ENCODE assay signal across 8 cellular contexts in the genomic region with DNA sequence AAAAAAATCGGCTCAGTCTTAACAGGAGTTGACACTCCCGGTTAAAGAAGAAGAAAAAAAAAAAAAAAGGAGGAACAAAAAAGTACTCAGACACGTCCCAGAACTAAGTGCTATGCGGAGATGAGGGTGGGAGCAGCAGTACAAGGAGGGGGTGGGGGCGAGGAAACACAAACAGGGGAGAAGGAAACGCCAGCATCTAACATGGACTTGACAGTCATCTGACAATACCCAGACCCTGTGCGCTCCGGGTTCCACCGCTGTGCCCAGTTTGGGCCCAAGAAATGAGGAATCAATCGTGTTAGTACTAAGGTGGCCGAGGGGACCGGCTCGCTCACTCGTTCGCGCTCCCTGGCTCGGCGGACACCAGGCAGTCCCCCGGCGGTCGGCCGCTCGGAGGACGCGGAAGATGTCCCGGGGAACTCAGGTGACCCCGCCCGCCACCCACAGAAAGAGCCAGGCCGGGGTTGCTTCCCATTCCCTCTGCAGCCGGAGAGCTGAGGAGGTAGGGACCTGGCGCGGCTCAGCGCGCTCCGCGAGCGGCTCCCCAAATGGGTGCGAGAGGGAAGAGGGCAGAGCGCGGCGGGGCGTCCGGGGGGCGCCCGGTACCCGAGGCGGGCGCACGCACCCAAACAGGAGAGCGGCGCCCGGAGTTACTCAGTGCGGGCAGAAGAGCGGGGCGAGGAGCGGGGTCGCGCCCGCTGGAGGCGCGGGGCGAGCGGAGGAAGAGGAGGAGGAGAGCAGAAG. TPM values are rescaled to one million over a fixed set of nuclear protein-coding genes. Genes with fewer than 3 reads are reported as not detected.
DNase-seq lines count a peak whose midpoint lies in the region; ATAC-seq and TF ChIP-seq lines count a peak whose summit lies in the region.

No MANE protein-coding gene starts in this region.

- H3K9me3 ChIP-seq in SJCRH30 (replicated peaks) (no peaks in the 10 kb centered on the region), esophagus muscularis mucosa (no peaks in the 10 kb centered on the region)

- DNase-seq in Caki2 (ENCODE audit: low read depth) (peak; percentile 54), SJCRH30 (peak; percentile 66 to 69), esophagus muscularis mucosa (ENCODE audit: extremely low spot score) (no peak), neural crest cell (ENCODE audit: low read depth, low spot score) (no peak), NCI-H187 treated with DMSO at 0.1 percent for 48 hours (lab: John Stamatoyannopoulos, UW) (no peak), GM10248 (ENCODE audit: extremely low spot score) (no peak)

- in situ Hi-C loops in Caki2 (cut with HindIII; ENCODE audit: low pct_unique_long_range_greater_than_20kb, low sequenced_read_pairs): no loop called here

- no peak overlapping the region for H3K27ac Mint-ChIP-seq in neural crest cell (ENCODE audit: unreplicated experiment)

- WGBS in esophagus muscularis mucosa: 2% methylated on average over 28 of the region's 63 CpGs

- H3K27ac ChIP-seq in SJCRH30 (peak overlapping the region; percentile 93), esophagus muscularis mucosa (replicated peaks in 1 of 4) (peak overlapping the region; percentile 93 to 99 (median 96))

- H3K36me3 Mint-ChIP-seq in neural crest cell (ENCODE audit: low read depth): no peaks in the 10 kb centered on the region

- no peak for ATAC-seq in GM19351 (IDR thresholded peaks at IDR 0.05; ENCODE audit: unreplicated experiment)
- ATAC-seq in GM18517 (IDR thresholded peaks at IDR 0.05; ENCODE audit: unreplicated experiment): no peak

- no peaks in the 10 kb centered on the region for H3K27me3 ChIP-seq in SJCRH30
- peaks cover 0 to 12% (median 0%) of the 10 kb centered on the region in 4 donors for H3K27me3 ChIP-seq in esophagus muscularis mucosa

- CTCF ChIA-PET in GM10248 (lab: Yijun Ruan, JAX): no interaction called here

- H3K27me3 Mint-ChIP-seq in neural crest cell (ENCODE audit: low read depth): peaks cover 80% of the 10 kb centered on the region

- POLR2A ChIA-PET in GM10248 (lab: Yijun Ruan, JAX): no interaction called here

- H3K4me1 ChIP-seq in SJCRH30 (peaks cover 31% of the 10 kb centered on the region), esophagus muscularis mucosa (peaks cover 21 to 74% (median 67%) of the 10 kb centered on the region in 4 donors)

- TF ChIP-seq EP300 in esophagus muscularis mucosa (IDR thresholded peaks at IDR 0.05): no peak

- TF ChIP-seq CTCF in esophagus muscularis mucosa (IDR thresholded peaks at IDR 0.05) (no peak), neural crest cell (conservative IDR thresholded peaks at IDR 0.05) (no peak), GM10248 (IDR thresholded peaks at IDR 0.05; ENCODE audit: control extremely low read depth, extremely low read depth, low read depth, missing control alignments) (no peak)

- H3K4me3 Mint-ChIP-seq in neural crest cell: peak overlapping the region; percentile 90

- intact Hi-C loops in esophagus muscularis mucosa (cut with DNase I): no loop called here

- H3K4me3 ChIP-seq in SJCRH30 (peak overlapping the region; percentile 100), esophagus muscularis mucosa (peak overlapping the region; percentile 76 to 98 (median 88))

- H3K36me3 ChIP-seq in SJCRH30 (peaks cover 54% of the 10 kb centered on the region), esophagus muscularis mucosa (no peaks in the 10 kb centered on the region)

- no peaks in the 10 kb centered on the region for H3K9me3 Mint-ChIP-seq in neural crest cell

- no peak for TF ChIP-seq POLR2A in esophagus muscularis mucosa (IDR thresholded peaks at IDR 0.05; ENCODE audit: low read depth)

- H3K4me1 Mint-ChIP-seq in neural crest cell: peaks cover 22% of the 10 kb centered on the region

RNA-seq across cellular contexts. Expression of a gene that starts 0.6 kb away (rescaled TPM):
- 0.35 and 1.2 TPM in 2 replicates for total RNA-seq in Caki2 (2014; rRNA removed; shearing (Covaris generic); ENCODE audit: low replicate concordance)
- 52.5 and 55.3 TPM in 2 replicates for total RNA-seq in SJCRH30 (2014; rRNA removed; shearing (Covaris generic))
- total RNA-seq in esophagus muscularis mucosa (10 to 100 TPM; 17.1 to 45.5 (median 24.6) TPM), neural crest cell (2.4 and 3.0 TPM in 2 replicates)

Comparison
In these comparisons a context has a peak if more than half of its experiments do, and no peak if none do; other contexts are left out.
1. DNase-seq: peak in Caki2 (single experiment) and SJCRH30 (2 of 2); none in esophagus muscularis mucosa (single experiment), neural crest cell (single experiment), NCI-H187 treated with DMSO at 0.1 percent for 48 hours (single experiment) and GM10248 (single experiment).